In genomic region chr1:1421907-1422464, GRCh38 we compare ENCODE assay signal across 17 cellular contexts. TPM values are rescaled to one million over a fixed set of nuclear protein-coding genes. Genes with fewer than 3 reads are reported as not detected.
DNase-seq lines count a peak whose midpoint lies in the region; ATAC-seq, FAIRE-seq and TF ChIP-seq lines count a peak whose summit lies in the region.
"Had no signal": no experiment of that assay in that cellular context is flagged by ENCODE, and none has a peak within 500 bp of the region (broad histone marks: within the 10 kb centered on the region; RNA-seq: fewer than 3 reads in every experiment).

No MANE protein-coding gene starts in this region.

- H3K9me3 ChIP-seq in GM12878 (replicated peaks; ENCODE audit: control insufficient read depth, insufficient read depth, low read length), result no peaks in the 10 kb centered on the region
- H3K9me3 ChIP-seq in lower lobe of right lung, result no peaks in the 10 kb centered on the region
- no peaks in the 10 kb centered on the region for H3K9me3 ChIP-seq in vagina
- H3K9me3 ChIP-seq in small intestine (ENCODE audit: control insufficient read depth, low read depth), result no peaks in the 10 kb centered on the region
- H3K9me3 ChIP-seq: psoas muscle, thoracic aorta had no signal

- no peaks in the 10 kb centered on the region for H3K27me3 ChIP-seq in GM12878 (replicated peaks in 1 of 2; ENCODE audit: control insufficient read depth in 2 of 2, insufficient read depth in 2 of 2, low read length in 1 of 2)
- H3K27me3 ChIP-seq in lower lobe of right lung (ENCODE audit: low read depth), result peaks cover 4% of the 10 kb centered on the region
- no peaks in the 10 kb centered on the region for H3K27me3 ChIP-seq in vagina
- peaks cover 1 to 10% of the 10 kb centered on the region in 2 donors for H3K27me3 ChIP-seq in small intestine (ENCODE audit: control insufficient read depth in 2 of 2, insufficient read depth in 2 of 2, low read length in 2 of 2)

- in situ Hi-C loops in GM12878 (cut with MboI), result no loop called here

- no peak overlapping the region for H3K4me3 ChIP-seq in GM12878
- H3K4me3 ChIP-seq in lower lobe of right lung, result no peak overlapping the region
- no peak overlapping the region for H3K4me3 ChIP-seq in vagina
- no peak overlapping the region for H3K4me3 ChIP-seq in small intestine (ENCODE audit: low read depth in 1 of 2, low read length in 2 of 2)
- H3K4me3 ChIP-seq: coronary artery, thoracic aorta had no signal

- no peak for FAIRE-seq in GM12878 (lab: Jason Lieb, UNC)
- FAIRE-seq in small intestine (lab: Jason Lieb, UNC), result no peak
- FAIRE-seq: GM19239, HTR-8/SVneo had no signal

- no peak overlapping the region for H2AFZ ChIP-seq in GM12878 (ENCODE audit: control insufficient read depth, low read depth, low read length)

- H3K9me3 Mint-ChIP-seq in natural killer cell treated with Interleukin-12 subunit alpha and Interleukin-12 subunit beta and Interleukin-15 and Interleukin-18, amount 100 ng/mL, for 72 hours, result no peaks in the 10 kb centered on the region
- H3K9me3 Mint-ChIP-seq in natural killer cell, result no peaks in the 10 kb centered on the region
- H3K9me3 Mint-ChIP-seq: activated CD8-positive, alpha-beta T cell treated with anti-CD3 and anti-CD28 coated beads for 36 hours had no signal

- no peaks in the 10 kb centered on the region for H3K36me3 ChIP-seq in GM12878 (ENCODE audit: control insufficient read depth in 2 of 2, insufficient read depth in 2 of 2, low read length in 1 of 2)
- H3K36me3 ChIP-seq in lower lobe of right lung, result no peaks in the 10 kb centered on the region
- no peaks in the 10 kb centered on the region for H3K36me3 ChIP-seq in vagina
- no peaks in the 10 kb centered on the region for H3K36me3 ChIP-seq in small intestine (ENCODE audit: control insufficient read depth in 2 of 2, insufficient read depth in 2 of 2, low read length in 2 of 2)
- H3K36me3 ChIP-seq: thoracic aorta had no signal

- TF ChIP-seq POLR2A in GM12878 (IDR thresholded peaks at IDR 0.05; ENCODE audit: low read depth, low read length) (no peak), vagina (IDR thresholded peaks at IDR 0.05) (no peak)

- POLR2A ChIA-PET in GM12878 (lab: Charles Lee), result interaction anchor here (1.0 to 2.2 kb wide), 3 partner anchors 13 to 16 kb away, joined by 3 to 9 read pairs (median 3); no protein-coding TSS in a partner anchor

- H3K27me3 Mint-ChIP-seq in natural killer cell treated with Interleukin-12 subunit alpha and Interleukin-12 subunit beta and Interleukin-15 and Interleukin-18, amount 100 ng/mL, for 72 hours, result peaks cover 7 to 9% of the 10 kb centered on the region in 2 donors
- H3K27me3 Mint-ChIP-seq in natural killer cell (ENCODE audit: low read depth in 2 of 2), result peaks cover 14 to 30% of the 10 kb centered on the region in 2 donors

- 0 out of 2 replicates have a peak overlapping the region, but pooled peaks have one; percentile 15 for H3K4me2 ChIP-seq in GM12878 (ENCODE audit: control insufficient read depth, insufficient read depth)

- SMC1A ChIA-PET in GM12878 (lab: Charles Lee; ENCODE audit: uncharacterized antibody, unreplicated experiment), result no interaction called here

- no TSS peak for BruUV-seq in GM12878 (replicated peaks; lab: Mats Ljungman, UMichigan)

- TF ChIP-seq CTCF in natural killer cell (IDR thresholded peaks at IDR 0.05), result no peak
- TF ChIP-seq CTCF in GM12878 (IDR thresholded peaks at IDR 0.05 in 2 of 3, conservative IDR thresholded peaks at IDR 0.05 in 1 of 3; ENCODE audit: control insufficient read depth in 2 of 3, extremely low read depth in 1 of 3, insufficient read depth in 1 of 3, low read depth in 3 of 3, low read length in 3 of 3), result no peak
- TF ChIP-seq CTCF in lower lobe of right lung (IDR thresholded peaks at IDR 0.05), result no peak
- TF ChIP-seq CTCF in vagina (IDR thresholded peaks at IDR 0.05), result no peak

- no peak for TF ChIP-seq RAD21 in GM12878 (IDR thresholded peaks at IDR 0.05; ENCODE audit: insufficient read depth, low read depth, low read length)

- H4K20me1 ChIP-seq in GM12878 (ENCODE audit: control insufficient read depth, insufficient read depth), result no peaks in the 10 kb centered on the region

- peaks cover 25% of the 10 kb centered on the region for H3K4me1 ChIP-seq in GM12878 (ENCODE audit: control insufficient read depth, insufficient read depth, low read length)
- H3K4me1 ChIP-seq in lower lobe of right lung, result peaks cover 14% of the 10 kb centered on the region
- peaks cover 40% of the 10 kb centered on the region for H3K4me1 ChIP-seq in vagina
- H3K4me1 ChIP-seq in small intestine (ENCODE audit: control insufficient read depth in 2 of 2, insufficient read depth in 1 of 2, low read depth in 1 of 2, low read length in 1 of 2), result no peaks in the 10 kb centered on the region
- H3K4me1 ChIP-seq: psoas muscle had no signal

- H3K4me3 Mint-ChIP-seq in natural killer cell treated with Interleukin-12 subunit alpha and Interleukin-12 subunit beta and Interleukin-15 and Interleukin-18, amount 100 ng/mL, for 72 hours, result no peak overlapping the region
- H3K4me3 Mint-ChIP-seq in natural killer cell, result no peak overlapping the region
- H3K4me3 Mint-ChIP-seq: activated CD8-positive, alpha-beta T cell treated with anti-CD3 and anti-CD28 coated beads for 36 hours had no signal

- no peak for TF ChIP-seq EP300 in GM12878 (IDR thresholded peaks at IDR 0.05; ENCODE audit: borderline replicate concordance in 1 of 2, control insufficient read depth in 1 of 2, low read depth in 2 of 2, low read length in 2 of 2)

- H3K27ac ChIP-seq in GM12878 (ENCODE audit: control insufficient read depth, insufficient read depth), result no peak overlapping the region
- peak overlapping the region; percentile 81 for H3K27ac ChIP-seq in lower lobe of right lung
- peak overlapping the region; percentile 51 for H3K27ac ChIP-seq in vagina
- H3K27ac ChIP-seq in small intestine (ENCODE audit: low read depth in 1 of 2, low read length in 1 of 2), result no peak overlapping the region
- H3K27ac ChIP-seq: coronary artery, psoas muscle, thoracic aorta had no signal

- no peak for ATAC-seq in natural killer cell treated with Interleukin-12 subunit alpha and Interleukin-12 subunit beta and Interleukin-15 and Interleukin-18, amount 100 ng/mL, for 72 hours
- no peak for ATAC-seq in natural killer cell
- ATAC-seq in GM12878, result peak; percentile 7
- no peak for ATAC-seq in lower lobe of right lung
- ATAC-seq in HG03039 (IDR thresholded peaks at IDR 0.05; ENCODE audit: unreplicated experiment), result no peak
- ATAC-seq in HG03159 (IDR thresholded peaks at IDR 0.05; ENCODE audit: unreplicated experiment), result no peak

- no peak overlapping the region for H3K27ac Mint-ChIP-seq in natural killer cell treated with Interleukin-12 subunit alpha and Interleukin-12 subunit beta and Interleukin-15 and Interleukin-18, amount 100 ng/mL, for 72 hours
- no peak overlapping the region for H3K27ac Mint-ChIP-seq in natural killer cell
- H3K27ac Mint-ChIP-seq: activated CD8-positive, alpha-beta T cell treated with anti-CD3 and anti-CD28 coated beads for 36 hours had no signal

- H3K9ac ChIP-seq in GM12878 (ENCODE audit: control insufficient read depth, insufficient read depth, low read length), result no peak overlapping the region; the same call in 1 of the 2 replicates

- WGBS in GM12878 (ENCODE audit: insufficient coverage, insufficient replicate concordance, low lambda C conversion rate, missing lambda C conversion rate), result 65% methylated on average over 7 of the region's 7 CpGs
- 74 to 84% (median 80%) methylated on average over 6 to 7 of the region's 7 CpGs for WGBS in small intestine, 3 donors

- DNase-seq in natural killer cell treated with Interleukin-12 subunit alpha and Interleukin-12 subunit beta and Interleukin-15 and Interleukin-18, amount 100 ng/mL, for 72 hours (ENCODE audit: low spot score), result peak; percentile 35
- DNase-seq in natural killer cell, result no peak
- DNase-seq in GM12878 (ENCODE audit: low read depth, low spot score), result no peak
- DNase-seq in lower lobe of right lung, result no peak
- DNase-seq in vagina (ENCODE audit: extremely low spot score in 2 of 2), result no peak
- no peak for DNase-seq in small intestine
- DNase-seq: GF-D8, kidney glomerular epithelial cell, NCI-H1048 had no signal

- no peaks in the 10 kb centered on the region for H3K36me3 Mint-ChIP-seq in natural killer cell treated with Interleukin-12 subunit alpha and Interleukin-12 subunit beta and Interleukin-15 and Interleukin-18, amount 100 ng/mL, for 72 hours
- H3K36me3 Mint-ChIP-seq in natural killer cell, result no peaks in the 10 kb centered on the region

- peaks cover 5 to 6% of the 10 kb centered on the region in 2 donors for H3K4me1 Mint-ChIP-seq in natural killer cell treated with Interleukin-12 subunit alpha and Interleukin-12 subunit beta and Interleukin-15 and Interleukin-18, amount 100 ng/mL, for 72 hours (ENCODE audit: low read depth in 2 of 2)
- H3K4me1 Mint-ChIP-seq in natural killer cell, result no peaks in the 10 kb centered on the region

- RAD21 ChIA-PET in GM12878 (lab: Charles Lee; ENCODE audit: unreplicated experiment), result interaction anchor here (1.2 to 1.5 kb wide), 2 partner anchors 16 to 19 kb away, joined by 5 read pairs; no protein-coding TSS in a partner anchor

- H3K79me2 ChIP-seq in GM12878 (ENCODE audit: control insufficient read depth, insufficient read depth, low read length), result no peaks in the 10 kb centered on the region

- CTCF ChIA-PET in GM12878 (lab: Yijun Ruan, JAX), result interaction anchor here (1.1 kb wide), 1 partner anchor 84 kb away, joined by 4 read pairs; no protein-coding TSS in a partner anchor

- intact Hi-C loops in natural killer cell (cut with micrococcal nuclease) (no loop called here), GM12878 (cut with micrococcal nuclease; ENCODE audit: unreplicated experiment) (no loop called here), lower lobe of right lung (cut with DNase I) (no loop called here), vagina (cut with DNase I) (no loop called here)

RNA-seq across cellular contexts. Expression of gene ANKRD65, which starts 0.9 kb away (rescaled TPM):
- not detected for total RNA-seq in natural killer cell treated with Interleukin-12 subunit alpha and Interleukin-12 subunit beta and Interleukin-15 and Interleukin-18, amount 100 ng/mL, for 72 hours
- total RNA-seq in natural killer cell, result not detected
- total RNA-seq in GM12878 (2013; cell fraction: nucleolus; rRNA removed), result 1.2 and 1.8 TPM in 2 replicates
- 0.17 and 0.33 TPM in 2 replicates for total RNA-seq in GM12878 (2014; rRNA removed)
- total RNA-seq in GM12878 (2014; rRNA removed; fragmentation: Illumina TruSeq; extraction: Trizol), result 0.18 and 0.45 TPM in 2 replicates
- 0.96 and 1.2 TPM in 2 replicates for total RNA-seq in GM12878 (2021)
- 0.42 TPM for polyA plus RNA-seq in GM12878 (2011; ENCODE audit: low read depth)
- 0.12 and 0.24 TPM in 2 replicates for polyA plus RNA-seq in GM12878 (2011; rRNA removed)
- 0.21 and 0.38 TPM in 2 replicates for polyA plus RNA-seq in GM12878 (2011; cell fraction: cytosol; rRNA removed)
- polyA plus RNA-seq in GM12878 (2011; cell fraction: nucleus; rRNA removed), result 2.0 and 2.3 TPM in 2 replicates
- 1.3 TPM in 2 replicates for polyA plus RNA-seq in GM12878 (2012)
- 0.14 and 0.29 TPM in 2 replicates for polyA plus RNA-seq in GM12878 (2014; fragmentation: Illumina TruSeq; extraction: Trizol)
- polyA plus RNA-seq in GM12878 (2014; fragmentation: Nextera tagmentation; extraction: Ambion mirVana), result under 1 TPM; 0.05 to 0.15 TPM
- polyA plus RNA-seq in GM12878 (2014; rRNA removed), result 0.86 and 0.94 TPM in 2 replicates
- 1 to 10 TPM; 1.8 to 2.8 TPM for polyA plus RNA-seq in GM12878 (2016; fragmentation: Nextera tagmentation; extraction: Ambion mirVana)
- 0.15 TPM in 1 of 2 replicates, not detected in the other for polyA minus RNA-seq in GM12878 (2011; rRNA and poly(A)+ RNA removed)
- not detected in 2 replicates for polyA minus RNA-seq in GM12878 (2011; cell fraction: cytosol; rRNA and poly(A)+ RNA removed)
- 0.36 TPM in 1 of 2 replicates, not detected in the other for polyA minus RNA-seq in GM12878 (2011; cell fraction: nucleus; rRNA and poly(A)+ RNA removed)
- total RNA-seq in lower lobe of right lung, result 22.3 TPM
- 3.2 TPM for total RNA-seq in vagina
- polyA plus RNA-seq in small intestine, result 1 to 10 TPM; 1.1 to 1.7 (median 1.4) TPM
- total RNA-seq: activated CD8-positive, alpha-beta T cell treated with anti-CD3 and anti-CD28 coated beads for 36 hours had no signal

RNA-seq across cellular contexts. Expression of gene VWA1, which starts 13.5 kb away (rescaled TPM):
- total RNA-seq in natural killer cell treated with Interleukin-12 subunit alpha and Interleukin-12 subunit beta and Interleukin-15 and Interleukin-18, amount 100 ng/mL, for 72 hours, result 1 to 10 TPM; 1.3 to 7.7 TPM
- total RNA-seq in natural killer cell (not detected), GM12878 (2014; rRNA removed) (0.40 and 0.71 TPM in 2 replicates), GM12878 (2014; rRNA removed; fragmentation: Illumina TruSeq; extraction: Trizol) (0.13 and 0.14 TPM in 2 replicates), GM12878 (2021) (1.7 and 1.8 TPM in 2 replicates), lower lobe of right lung (58.7 TPM), vagina (35.8 TPM)
- total RNA-seq in GM12878 (2013; cell fraction: nucleolus; rRNA removed), result 1.5 and 2.3 TPM in 2 replicates
- 0.70 TPM for polyA plus RNA-seq in GM12878 (2011; ENCODE audit: low read depth)
- polyA plus RNA-seq in GM12878 (2011; rRNA removed) (0.45 and 1.1 TPM in 2 replicates), GM12878 (2014; fragmentation: Illumina TruSeq; extraction: Trizol) (0.03 TPM in 1 of 2 replicates, not detected in the other), GM12878 (2014; fragmentation: Nextera tagmentation; extraction: Ambion mirVana) (under 1 TPM in 1 of 2 experiments, not detected in 1; 0.02 TPM), GM12878 (2014; rRNA removed) (0.40 and 0.56 TPM in 2 replicates), GM12878 (2016; fragmentation: Nextera tagmentation; extraction: Ambion mirVana) (under 1 TPM in 1 of 2 experiments, not detected in 1; 0.24 TPM), small intestine (10 to 100 TPM in 1 of 3 donors, 1 to 10 TPM in 1, under 1 TPM in 1; 0.67 to 12.7 (median 1.1) TPM)
- 1.4 and 2.3 TPM in 2 replicates for polyA plus RNA-seq in GM12878 (2011; cell fraction: cytosol; rRNA removed)
- polyA plus RNA-seq in GM12878 (2011; cell fraction: nucleus; rRNA removed), result 3.6 and 5.8 TPM in 2 replicates
- polyA plus RNA-seq in GM12878 (2012), result 4.1 and 4.9 TPM in 2 replicates
- 0.51 and 0.88 TPM in 2 replicates for polyA minus RNA-seq in GM12878 (2011; rRNA and poly(A)+ RNA removed)
- polyA minus RNA-seq in GM12878 (2011; cell fraction: cytosol; rRNA and poly(A)+ RNA removed), result 0.42 and 0.80 TPM in 2 replicates
- 1.7 and 1.8 TPM in 2 replicates for polyA minus RNA-seq in GM12878 (2011; cell fraction: nucleus; rRNA and poly(A)+ RNA removed)

RNA-seq across cellular contexts. Expression of gene MRPL20, which starts 14.9 kb away (rescaled TPM):
- 100 to 1,000 TPM; 138 to 175 TPM for total RNA-seq in natural killer cell treated with Interleukin-12 subunit alpha and Interleukin-12 subunit beta and Interleukin-15 and Interleukin-18, amount 100 ng/mL, for 72 hours
- total RNA-seq in natural killer cell (100 to 1,000 TPM in 1 of 3 donors, 10 to 100 TPM in 2; 90.9 to 111 (median 92.7) TPM), GM12878 (2014; rRNA removed) (205 and 223 TPM in 2 replicates), GM12878 (2014; rRNA removed; fragmentation: Illumina TruSeq; extraction: Trizol) (132 and 153 TPM in 2 replicates), GM12878 (2021) (141 and 149 TPM in 2 replicates), lower lobe of right lung (79.8 TPM), vagina (84.2 TPM)
- total RNA-seq in GM12878 (2013; cell fraction: nucleolus; rRNA removed), result 47.9 and 53.1 TPM in 2 replicates
- polyA plus RNA-seq in GM12878 (2011; ENCODE audit: low read depth), result 92.4 TPM
- polyA plus RNA-seq in GM12878 (2011; rRNA removed) (143 and 146 TPM in 2 replicates), GM12878 (2014; fragmentation: Illumina TruSeq; extraction: Trizol) (115 and 129 TPM in 2 replicates), GM12878 (2014; fragmentation: Nextera tagmentation; extraction: Ambion mirVana) (100 to 1,000 TPM; 519 to 525 TPM), GM12878 (2014; rRNA removed) (287 and 301 TPM in 2 replicates), GM12878 (2016; fragmentation: Nextera tagmentation; extraction: Ambion mirVana) (100 to 1,000 TPM; 366 to 375 TPM), small intestine (100 to 1,000 TPM; 162 to 221 (median 172) TPM)
- 168 and 192 TPM in 2 replicates for polyA plus RNA-seq in GM12878 (2011; cell fraction: cytosol; rRNA removed)
- polyA plus RNA-seq in GM12878 (2011; cell fraction: nucleus; rRNA removed), result 105 and 125 TPM in 2 replicates
- 151 and 170 TPM in 2 replicates for polyA plus RNA-seq in GM12878 (2012)
- 72.9 and 94.2 TPM in 2 replicates for polyA minus RNA-seq in GM12878 (2011; rRNA and poly(A)+ RNA removed)
- 54.8 and 63.4 TPM in 2 replicates for polyA minus RNA-seq in GM12878 (2011; cell fraction: cytosol; rRNA and poly(A)+ RNA removed)
- 26.7 and 39.5 TPM in 2 replicates for polyA minus RNA-seq in GM12878 (2011; cell fraction: nucleus; rRNA and poly(A)+ RNA removed)

RNA-seq across cellular contexts. Expression of gene CCNL2, which starts 22.9 kb away (rescaled TPM):
- total RNA-seq in natural killer cell treated with Interleukin-12 subunit alpha and Interleukin-12 subunit beta and Interleukin-15 and Interleukin-18, amount 100 ng/mL, for 72 hours, result 100 to 1,000 TPM; 124 to 196 TPM
- total RNA-seq in natural killer cell (100 to 1,000 TPM; 253 to 281 (median 274) TPM), GM12878 (2014; rRNA removed) (102 and 106 TPM in 2 replicates), GM12878 (2014; rRNA removed; fragmentation: Illumina TruSeq; extraction: Trizol) (42.5 and 43.2 TPM in 2 replicates), GM12878 (2021) (83.8 and 101 TPM in 2 replicates), lower lobe of right lung (165 TPM), vagina (319 TPM)
- 379 and 418 TPM in 2 replicates for total RNA-seq in GM12878 (2013; cell fraction: nucleolus; rRNA removed)
- 37.9 TPM for polyA plus RNA-seq in GM12878 (2011; ENCODE audit: low read depth)
- polyA plus RNA-seq in GM12878 (2011; rRNA removed) (112 and 115 TPM in 2 replicates), GM12878 (2014; fragmentation: Illumina TruSeq; extraction: Trizol) (33.7 and 54.3 TPM in 2 replicates), GM12878 (2014; fragmentation: Nextera tagmentation; extraction: Ambion mirVana) (1 to 10 TPM; 2.1 to 5.5 TPM), GM12878 (2014; rRNA removed) (143 and 153 TPM in 2 replicates), GM12878 (2016; fragmentation: Nextera tagmentation; extraction: Ambion mirVana) (100 to 1,000 TPM; 100 to 102 TPM), small intestine (100 to 1,000 TPM in 2 of 3 donors, 10 to 100 TPM in 1; 71.9 to 222 (median 175) TPM)
- polyA plus RNA-seq in GM12878 (2011; cell fraction: cytosol; rRNA removed), result 80.7 and 108 TPM in 2 replicates
- 831 and 868 TPM in 2 replicates for polyA plus RNA-seq in GM12878 (2011; cell fraction: nucleus; rRNA removed)
- polyA plus RNA-seq in GM12878 (2012), result 67.0 and 72.4 TPM in 2 replicates
- polyA minus RNA-seq in GM12878 (2011; rRNA and poly(A)+ RNA removed), result 59.9 and 80.8 TPM in 2 replicates
- 21.0 and 30.3 TPM in 2 replicates for polyA minus RNA-seq in GM12878 (2011; cell fraction: cytosol; rRNA and poly(A)+ RNA removed)
- 105 and 145 TPM in 2 replicates for polyA minus RNA-seq in GM12878 (2011; cell fraction: nucleus; rRNA and poly(A)+ RNA removed)

RNA-seq across cellular contexts. Expression of gene ATAD3C, which starts 27.5 kb away (rescaled TPM):
- 1 to 10 TPM in 1 of 2 donors, under 1 TPM in 1; 0.17 to 1.7 TPM for total RNA-seq in natural killer cell treated with Interleukin-12 subunit alpha and Interleukin-12 subunit beta and Interleukin-15 and Interleukin-18, amount 100 ng/mL, for 72 hours
- total RNA-seq in natural killer cell (1 to 10 TPM in 2 of 3 donors, under 1 TPM in 1; 0.13 to 2.2 (median 1.5) TPM), GM12878 (2014; rRNA removed) (0.06 and 0.44 TPM in 2 replicates), GM12878 (2014; rRNA removed; fragmentation: Illumina TruSeq; extraction: Trizol) (0.41 and 0.63 TPM in 2 replicates), GM12878 (2021) (1.1 and 1.6 TPM in 2 replicates), lower lobe of right lung (7.8 TPM), vagina (not detected)
- 1.4 and 2.7 TPM in 2 replicates for total RNA-seq in GM12878 (2013; cell fraction: nucleolus; rRNA removed)
- 3.2 TPM for polyA plus RNA-seq in GM12878 (2011; ENCODE audit: low read depth)
- polyA plus RNA-seq in GM12878 (2011; rRNA removed) (2.2 and 3.1 TPM in 2 replicates), GM12878 (2014; fragmentation: Illumina TruSeq; extraction: Trizol) (0.22 and 0.32 TPM in 2 replicates), GM12878 (2014; fragmentation: Nextera tagmentation; extraction: Ambion mirVana) (under 1 TPM; 0.03 to 0.13 TPM), GM12878 (2014; rRNA removed) (1.1 and 2.1 TPM in 2 replicates), GM12878 (2016; fragmentation: Nextera tagmentation; extraction: Ambion mirVana) (1 to 10 TPM; 2.1 to 2.9 TPM), small intestine (under 1 TPM in 2 of 3 donors, not detected in 1; 0.27 to 0.66 TPM)
- polyA plus RNA-seq in GM12878 (2011; cell fraction: cytosol; rRNA removed), result 7.5 and 8.5 TPM in 2 replicates
- 1.8 and 3.0 TPM in 2 replicates for polyA plus RNA-seq in GM12878 (2011; cell fraction: nucleus; rRNA removed)
- polyA plus RNA-seq in GM12878 (2012), result 1.7 and 2.1 TPM in 2 replicates
- 0.29 and 2.3 TPM in 2 replicates for polyA minus RNA-seq in GM12878 (2011; rRNA and poly(A)+ RNA removed)
- 0.42 TPM in 1 of 2 replicates, not detected in the other for polyA minus RNA-seq in GM12878 (2011; cell fraction: cytosol; rRNA and poly(A)+ RNA removed)
- 1.2 TPM in 1 of 2 replicates, not detected in the other for polyA minus RNA-seq in GM12878 (2011; cell fraction: nucleus; rRNA and poly(A)+ RNA removed)

Comparison
In these comparisons a context has a peak if more than half of its experiments do, and no peak if none do; other contexts are left out.
1. H3K27ac ChIP-seq: peak in lower lobe of right lung (single experiment) and vagina (single experiment); none in GM12878 (single experiment) and small intestine (0 of 2).